In the genomic region with DNA sequence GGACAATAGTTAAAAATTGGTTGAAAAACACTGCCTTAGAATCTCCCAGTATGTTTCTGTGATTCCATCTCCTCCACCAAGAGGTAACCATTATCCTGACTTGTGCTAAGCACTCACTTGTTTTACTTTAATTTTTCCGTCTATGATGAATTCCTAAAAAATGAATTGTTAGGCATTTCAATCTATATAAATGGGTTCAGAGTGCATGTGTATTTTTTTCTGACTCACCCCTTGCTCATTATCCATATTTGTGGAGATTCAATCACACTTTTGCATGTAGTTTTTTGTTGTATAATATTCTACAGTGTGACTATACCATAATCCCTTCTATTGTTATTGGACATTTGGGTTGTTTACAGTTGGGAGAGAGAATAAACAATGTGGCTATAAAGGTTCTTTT, we compare ENCODE assay signal across 11 cellular contexts. TPM values are rescaled to one million over a fixed set of nuclear protein-coding genes. Genes with fewer than 3 reads are reported as not detected.
DNase-seq lines count a peak whose midpoint lies in the region; ATAC-seq and TF ChIP-seq lines count a peak whose summit lies in the region.
"Had no signal": no experiment of that assay in that cellular context is flagged by ENCODE, and none has a peak within 500 bp of the region (broad histone marks: within the 10 kb centered on the region; RNA-seq: fewer than 3 reads in every experiment).

No MANE protein-coding gene starts in this region.

- no peaks in the 10 kb centered on the region for H3K9me3 ChIP-seq in breast epithelium
- H3K9me3 ChIP-seq: right atrium auricular region had no signal

- H3K4me1 ChIP-seq in breast epithelium, result peaks cover 0 to 12% of the 10 kb centered on the region in 2 donors

- no peak for TF ChIP-seq POLR2A in breast epithelium (IDR thresholded peaks at IDR 0.05)

- H3K27ac Mint-ChIP-seq in MCF 10A (ENCODE audit: low read depth, unreplicated experiment) (no peak overlapping the region), T-cell (no peak overlapping the region)
- no peak overlapping the region for H3K27ac Mint-ChIP-seq in stimulated activated memory B cell treated with anti-CD40 and anti-IgM and Interleukin-4, amounts not matched to agents 10 μg/mL and 1 μg/mL and 100 μg/mL, for 72 hours

- CTCF ChIA-PET in MCF 10A (lab: Yijun Ruan, JAX) (interaction anchor here (1.1 to 1.6 kb wide), 3 partner anchors 12 to 159 kb away, joined by 4 to 6 read pairs (median 4); no protein-coding TSS in a partner anchor), T-cell (lab: Charles Lee) (interaction anchor here (0.6 to 1.2 kb wide), 3 partner anchors 63 to 160 kb away, joined by 3 to 5 read pairs (median 3); no protein-coding TSS in a partner anchor)

- DNase-seq in MCF 10A (ENCODE audit: unreplicated experiment) (no peak), breast epithelium (ENCODE audit: low spot score in 2 of 2) (no peak), T-cell (no peak), fibroblast of pulmonary artery (ENCODE audit: low read depth) (no peak), NCI-H510A treated with DMSO at 0.1 percent for 48 hours (lab: John Stamatoyannopoulos, UW) (no peak), anterior cingulate cortex (lab: John Stamatoyannopoulos, UW) (no peak)
- DNase-seq: NCI-H748 treated with DMSO at 0.1 percent for 48 hours had no signal

- intact Hi-C loops in MCF 10A (cut with micrococcal nuclease), result loop anchor here (2.0 kb wide), 1 partner anchor 78 kb away; no protein-coding TSS in a partner anchor
- intact Hi-C loops in breast epithelium (cut with DNase I; ENCODE audit: low total_unique reads), result no loop called here

- H3K4me3 Mint-ChIP-seq in MCF 10A (ENCODE audit: unreplicated experiment) (peak overlapping the region; percentile 81), T-cell (peak overlapping the region; percentile 34 to 95 (median 69))
- H3K4me3 Mint-ChIP-seq in stimulated activated memory B cell treated with anti-CD40 and anti-IgM and Interleukin-4, amounts not matched to agents 10 μg/mL and 1 μg/mL and 100 μg/mL, for 72 hours, result peak overlapping the region; percentile 47

- H3K27me3 Mint-ChIP-seq in MCF 10A (ENCODE audit: insufficient read depth, unreplicated experiment) (no peaks in the 10 kb centered on the region), T-cell (no peaks in the 10 kb centered on the region)
- H3K27me3 Mint-ChIP-seq in stimulated activated memory B cell treated with anti-CD40 and anti-IgM and Interleukin-4, amounts not matched to agents 10 μg/mL and 1 μg/mL and 100 μg/mL, for 72 hours, result no peaks in the 10 kb centered on the region

- POLR2A ChIA-PET in MCF 10A (lab: Yijun Ruan, JAX), result interaction anchor here (1.2 to 7.8 kb wide), 8 partner anchors 44 to 209 kb away, joined by 5 to 175 read pairs (median 39); a partner anchor contains a TSS
- POLR2A ChIA-PET in T-cell (lab: Charles Lee), result no interaction called here

- H3K9me3 Mint-ChIP-seq in MCF 10A (ENCODE audit: unreplicated experiment) (no peaks in the 10 kb centered on the region), T-cell (no peaks in the 10 kb centered on the region)
- H3K9me3 Mint-ChIP-seq in stimulated activated memory B cell treated with anti-CD40 and anti-IgM and Interleukin-4, amounts not matched to agents 10 μg/mL and 1 μg/mL and 100 μg/mL, for 72 hours, result no peaks in the 10 kb centered on the region

- no peak overlapping the region for H3K27ac ChIP-seq in breast epithelium

- H3K4me3 ChIP-seq in breast epithelium (no peak overlapping the region), fibroblast of pulmonary artery (replicated peaks; ENCODE audit: low read depth, low read length) (peak overlapping the region; percentile 96)

- TF ChIP-seq CTCF in MCF 10A (IDR thresholded peaks at IDR 0.05; ENCODE audit: unreplicated experiment), result no peak
- no peak for TF ChIP-seq CTCF in breast epithelium (IDR thresholded peaks at IDR 0.05)
- no peak for TF ChIP-seq CTCF in fibroblast of pulmonary artery (IDR thresholded peaks at IDR 0.05; ENCODE audit: low read length, missing control alignments)

- peaks cover 25% of the 10 kb centered on the region for H3K4me1 Mint-ChIP-seq in MCF 10A (ENCODE audit: insufficient read depth, unreplicated experiment)
- H3K4me1 Mint-ChIP-seq in T-cell, result peaks cover 48 to 50% (median 50%) of the 10 kb centered on the region in 3 donors
- peaks cover 37% of the 10 kb centered on the region for H3K4me1 Mint-ChIP-seq in stimulated activated memory B cell treated with anti-CD40 and anti-IgM and Interleukin-4, amounts not matched to agents 10 μg/mL and 1 μg/mL and 100 μg/mL, for 72 hours

- H3K27me3 ChIP-seq in breast epithelium, result no peaks in the 10 kb centered on the region
- H3K27me3 ChIP-seq: right atrium auricular region had no signal

- no peak for ATAC-seq in T-cell (replicated peaks in 1 of 4)
- no peak for ATAC-seq in stimulated activated memory B cell treated with anti-CD40 and anti-IgM and Interleukin-4, amounts not matched to agents 10 μg/mL and 1 μg/mL and 100 μg/mL, for 72 hours
- no peak for ATAC-seq in HG03457 (IDR thresholded peaks at IDR 0.05; ENCODE audit: unreplicated experiment)
- ATAC-seq: activated CD4-positive, CD25-positive, alpha-beta regulatory T cell treated with anti-CD3 and anti-CD28 coated beads, Interleukin-2, amount 50 U/mL, for 24 hours had no signal

- H3K36me3 Mint-ChIP-seq in MCF 10A (ENCODE audit: insufficient read depth, unreplicated experiment) (peaks cover 13% of the 10 kb centered on the region), T-cell (no peaks in the 10 kb centered on the region)
- no peaks in the 10 kb centered on the region for H3K36me3 Mint-ChIP-seq in stimulated activated memory B cell treated with anti-CD40 and anti-IgM and Interleukin-4, amounts not matched to agents 10 μg/mL and 1 μg/mL and 100 μg/mL, for 72 hours

- H3K36me3 ChIP-seq in breast epithelium, result no peaks in the 10 kb centered on the region
- H3K36me3 ChIP-seq: right atrium auricular region had no signal

- BruUV-seq in MCF 10A (replicated peaks; lab: Mats Ljungman, UMichigan), result no TSS peak

RNA-seq across cellular contexts. Expression of a gene that starts 1.3 kb away (rescaled TPM):
- total RNA-seq in MCF 10A (2022) (78.0 and 94.9 TPM in 2 replicates), breast epithelium (10 to 100 TPM; 40.8 to 51.5 (median 41.4) TPM), T-cell (10 to 100 TPM; 31.4 to 43.7 (median 38.8) TPM)

RNA-seq across cellular contexts. Expression of a gene that starts 1.6 kb away (rescaled TPM):
- total RNA-seq in MCF 10A (2022) (13.7 and 13.9 TPM in 2 replicates), breast epithelium (10 to 100 TPM; 16.4 to 38.7 (median 24.1) TPM), T-cell (10 to 100 TPM; 29.5 to 44.6 (median 36.0) TPM)

RNA-seq across cellular contexts. Expression of a gene that starts 42.9 kb away (rescaled TPM):
- 69.2 and 70.1 TPM in 2 replicates for total RNA-seq in MCF 10A (2022)
- 100 to 1,000 TPM; 180 to 322 (median 207) TPM for total RNA-seq in breast epithelium
- 100 to 1,000 TPM; 188 to 217 (median 208) TPM for total RNA-seq in T-cell
